In the genomic region with DNA sequence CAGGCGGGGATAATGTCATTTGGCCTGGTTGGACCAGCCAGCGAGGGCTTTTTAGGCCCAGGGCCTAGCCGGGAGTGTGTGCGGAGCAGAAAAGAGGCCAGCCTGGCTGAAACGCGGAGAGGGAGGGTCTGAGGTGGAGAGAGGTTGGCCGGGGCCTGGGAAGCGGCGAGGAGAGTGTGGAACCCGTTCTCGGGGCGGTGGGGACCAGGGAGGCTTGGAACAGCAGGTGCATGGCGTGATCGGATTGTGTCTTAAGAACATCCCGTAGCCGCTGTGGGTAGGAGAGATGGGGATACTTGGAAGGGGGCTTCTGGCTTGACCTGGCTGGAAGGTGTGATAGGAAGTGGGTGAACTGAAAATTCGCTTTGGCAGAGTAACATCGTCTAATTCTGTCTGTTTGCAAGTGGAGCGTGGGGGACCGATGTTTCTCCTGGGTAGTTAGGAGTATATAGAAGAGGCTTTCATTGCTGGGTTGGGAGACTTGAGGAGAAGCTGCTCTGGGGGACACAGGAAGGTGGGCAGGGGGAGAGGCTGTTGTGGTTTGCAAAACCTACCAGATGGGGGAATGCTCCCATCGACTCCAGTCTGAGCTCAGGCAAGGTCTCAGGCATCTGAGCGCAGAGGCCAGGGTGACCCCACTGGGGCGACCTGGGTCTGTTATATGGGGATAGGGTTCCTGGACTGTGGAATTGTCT, we compare ENCODE assay signal across 8 cellular contexts. TPM values are rescaled to one million over a fixed set of nuclear protein-coding genes. Genes with fewer than 3 reads are reported as not detected.
DNase-seq lines count a peak whose midpoint lies in the region; ATAC-seq and TF ChIP-seq lines count a peak whose summit lies in the region.

No MANE protein-coding gene starts in this region.

- CTCF ChIA-PET in PC-9 (lab: Charles Lee) = interaction anchor here (0.9 kb wide), 1 partner anchor 270 kb away, joined by 10 read pairs; no protein-coding TSS in a partner anchor

- peak overlapping the region; percentile 73 for H3K4me2 ChIP-seq in PC-9

- peak in 1 of 4 donors; percentile 11 for ATAC-seq in psoas muscle

- BruUV-seq in PC-9 (replicated peaks; lab: Mats Ljungman, UMichigan) = TSS peak; percentile 22

- H3K27ac ChIP-seq in PC-9 (no peak overlapping the region), psoas muscle (no peak overlapping the region)

- H4K20me1 ChIP-seq in PC-9 (ENCODE audit: insufficient read depth) = no peaks in the 10 kb centered on the region

- H3K4me3 ChIP-seq in PC-9 (peak overlapping the region; percentile 55; the same call in 1 of the 2 replicates), fibroblast of pulmonary artery (replicated peaks; ENCODE audit: low read depth, low read length) (peak overlapping the region; percentile 68), psoas muscle (peak overlapping the region; percentile 73)

- H3K9me2 ChIP-seq in PC-9 (ENCODE audit: insufficient read depth) = no peaks in the 10 kb centered on the region

- DNase-seq in NCI-H524 (lab: John Stamatoyannopoulos, UW) (peak; percentile 21 to 23), NCI-H524 treated with DMSO at 0.1 percent for 48 hours (lab: John Stamatoyannopoulos, UW) (no peak), PC-9 (no peak), fibroblast of pulmonary artery (ENCODE audit: low read depth) (no peak), psoas muscle (no peak), NCI-H446 treated with DMSO at 0.1 percent for 48 hours (lab: John Stamatoyannopoulos, UW) (no peak), AG08395 (ENCODE audit: low spot score) (no peak)
- DNase-seq in effector CD8-positive, alpha-beta T cell (lab: John Stamatoyannopoulos, UW) = no peak

- WGBS in psoas muscle, 3 donors = 24 to 36% (median 29%) methylated on average over 23 of the region's 23 CpGs

- intact Hi-C loops in PC-9 (cut with micrococcal nuclease; ENCODE audit: unreplicated experiment) = no loop called here
- intact Hi-C loops in psoas muscle (cut with DNase I) = no loop called here

- H3K27me3 ChIP-seq in PC-9 (ENCODE audit: insufficient read depth, low read depth) (no peaks in the 10 kb centered on the region), psoas muscle (ENCODE audit: insufficient read depth in 3 of 3, low read length in 2 of 3) (peaks cover 0 to 17% (median 6%) of the 10 kb centered on the region in 3 donors)

- no peaks in the 10 kb centered on the region for H3K36me3 ChIP-seq in PC-9 (ENCODE audit: low read depth)
- H3K36me3 ChIP-seq in psoas muscle (ENCODE audit: insufficient read depth in 1 of 2, low read depth in 1 of 2) = no peaks in the 10 kb centered on the region

- H3K9me3 ChIP-seq in PC-9 (ENCODE audit: insufficient read depth, low read depth) = no peaks in the 10 kb centered on the region
- no peaks in the 10 kb centered on the region for H3K9me3 ChIP-seq in psoas muscle

- peaks cover 21% of the 10 kb centered on the region for H3F3A ChIP-seq in PC-9 (ENCODE audit: insufficient read depth, low read depth)

- peak overlapping the region; percentile 67; the same call in 1 of the 2 replicates for H2AFZ ChIP-seq in PC-9

- POLR2A ChIA-PET in PC-9 (lab: Charles Lee; ENCODE audit: unreplicated experiment) = no interaction called here

- TF ChIP-seq CTCF in PC-9 (conservative IDR thresholded peaks at IDR 0.05) = no peak
- TF ChIP-seq CTCF in fibroblast of pulmonary artery (IDR thresholded peaks at IDR 0.05; ENCODE audit: low read length, missing control alignments) = no peak
- TF ChIP-seq CTCF in psoas muscle (IDR thresholded peaks at IDR 0.05) = no peak

- no peaks in the 10 kb centered on the region; the same call in 1 of the 2 replicates for H3K79me2 ChIP-seq in PC-9 (ENCODE audit: low read depth)

- peaks cover 33% of the 10 kb centered on the region for H3K4me1 ChIP-seq in PC-9 (replicated peaks; ENCODE audit: insufficient read depth)
- no peaks in the 10 kb centered on the region for H3K4me1 ChIP-seq in psoas muscle

RNA-seq across cellular contexts. Expression of a gene that starts 0.9 kb away (rescaled TPM):
- total RNA-seq in PC-9 (2021) (7.2 and 8.4 TPM in 2 replicates), psoas muscle (1 to 10 TPM; 2.1 to 4.8 (median 3.6) TPM)
- 1 to 10 TPM; 1.1 to 2.8 (median 1.3) TPM for polyA plus RNA-seq in psoas muscle

Comparison
In these comparisons a context has a peak if more than half of its experiments do, and no peak if none do; other contexts are left out.
1. DNase-seq: peak in NCI-H524 (2 of 2); none in NCI-H524 treated with DMSO at 0.1 percent for 48 hours (single experiment), PC-9 (0 of 2), fibroblast of pulmonary artery (single experiment), psoas muscle (0 of 2), NCI-H446 treated with DMSO at 0.1 percent for 48 hours (single experiment), effector CD8-positive, alpha-beta T cell (single experiment) and AG08395 (single experiment).
2. Peak in every context shown above with its lines, with median percentiles within 50 percentile points of each other: H3K4me3 ChIP-seq.